In genomic region chr6:71468841-71469750, GRCh38 we compare ENCODE assay signal across 1 cellular context.
TF ChIP-seq lines count a peak whose summit lies in the region.

No MANE protein-coding gene starts in this region.

TF ChIP-seq in HEK293, 187 proteins besides CTCF, POLR2A, EP300 and RAD21 (continued from another document):
- TF ChIP-seq PRDM10 (tag by site-specific recombination; IDR thresholded peaks at IDR 0.05) (peak; percentile 32; the same call in 1 of the 2 replicates), ZNF521 (tag by site-specific recombination; IDR thresholded peaks at IDR 0.05) (no peak), MYNN (tag by site-specific recombination; IDR thresholded peaks at IDR 0.05; ENCODE audit: borderline replicate concordance) (no peak), ELK4 (IDR thresholded peaks at IDR 0.05; ENCODE audit: borderline replicate concordance, low read depth, low read length) (no peak), YY2 (tag by site-specific recombination; IDR thresholded peaks at IDR 0.05) (no peak), ZBTB49 (tag by site-specific recombination; IDR thresholded peaks at IDR 0.05; ENCODE audit: low read depth) (no peak), ZNF677 (tag by site-specific recombination; IDR thresholded peaks at IDR 0.05) (no peak), ZNF837 (tag by site-specific recombination; IDR thresholded peaks at IDR 0.05) (no peak), PRDM1 (tag by site-specific recombination; IDR thresholded peaks at IDR 0.05) (peak; percentile 31; the same call in 1 of the 2 replicates), ZNF311 (tag by site-specific recombination; IDR thresholded peaks at IDR 0.05; ENCODE audit: borderline replicate concordance) (no peak), ZNF529 (tag by site-specific recombination; IDR thresholded peaks at IDR 0.05; ENCODE audit: insufficient replicate concordance) (no peak)
- TF ChIP-seq, protein P1, sequence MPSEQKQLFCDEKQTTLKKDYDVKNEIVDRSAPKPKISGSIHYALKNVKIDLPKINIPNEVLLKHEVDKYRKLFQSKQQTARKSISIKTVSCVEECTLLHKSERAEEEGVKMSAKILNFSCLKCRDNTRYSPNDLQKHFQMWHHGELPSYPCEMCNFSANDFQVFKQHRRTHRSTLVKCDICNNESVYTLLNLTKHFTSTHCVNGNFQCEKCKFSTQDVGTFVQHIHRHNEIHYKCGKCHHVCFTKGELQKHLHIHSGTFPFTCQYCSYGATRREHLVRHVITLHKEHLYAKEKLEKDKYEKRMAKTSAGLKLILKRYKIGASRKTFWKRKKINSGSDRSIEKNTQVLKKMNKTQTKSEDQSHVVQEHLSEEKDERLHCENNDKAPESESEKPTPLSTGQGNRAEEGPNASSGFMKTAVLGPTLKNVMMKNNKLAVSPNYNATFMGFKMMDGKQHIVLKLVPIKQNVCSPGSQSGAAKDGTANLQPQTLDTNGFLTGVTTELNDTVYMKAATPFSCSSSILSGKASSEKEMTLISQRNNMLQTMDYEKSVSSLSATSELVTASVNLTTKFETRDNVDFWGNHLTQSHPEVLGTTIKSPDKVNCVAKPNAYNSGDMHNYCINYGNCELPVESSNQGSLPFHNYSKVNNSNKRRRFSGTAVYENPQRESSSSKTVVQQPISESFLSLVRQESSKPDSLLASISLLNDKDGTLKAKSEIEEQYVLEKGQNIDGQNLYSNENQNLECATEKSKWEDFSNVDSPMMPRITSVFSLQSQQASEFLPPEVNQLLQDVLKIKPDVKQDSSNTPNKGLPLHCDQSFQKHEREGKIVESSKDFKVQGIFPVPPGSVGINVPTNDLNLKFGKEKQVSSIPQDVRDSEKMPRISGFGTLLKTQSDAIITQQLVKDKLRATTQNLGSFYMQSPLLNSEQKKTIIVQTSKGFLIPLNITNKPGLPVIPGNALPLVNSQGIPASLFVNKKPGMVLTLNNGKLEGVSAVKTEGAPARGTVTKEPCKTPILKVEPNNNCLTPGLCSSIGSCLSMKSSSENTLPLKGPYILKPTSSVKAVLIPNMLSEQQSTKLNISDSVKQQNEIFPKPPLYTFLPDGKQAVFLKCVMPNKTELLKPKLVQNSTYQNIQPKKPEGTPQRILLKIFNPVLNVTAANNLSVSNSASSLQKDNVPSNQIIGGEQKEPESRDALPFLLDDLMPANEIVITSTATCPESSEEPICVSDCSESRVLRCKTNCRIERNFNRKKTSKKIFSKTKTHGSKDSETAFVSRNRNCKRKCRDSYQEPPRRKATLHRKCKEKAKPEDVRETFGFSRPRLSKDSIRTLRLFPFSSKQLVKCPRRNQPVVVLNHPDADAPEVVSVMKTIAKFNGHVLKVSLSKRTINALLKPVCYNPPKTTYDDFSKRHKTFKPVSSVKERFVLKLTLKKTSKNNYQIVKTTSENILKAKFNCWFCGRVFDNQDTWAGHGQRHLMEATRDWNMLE (tag by site-specific recombination; conservative IDR thresholded peaks at IDR 0.05; ENCODE audit: low read depth): no peak
- TF ChIP-seq, protein P2, sequence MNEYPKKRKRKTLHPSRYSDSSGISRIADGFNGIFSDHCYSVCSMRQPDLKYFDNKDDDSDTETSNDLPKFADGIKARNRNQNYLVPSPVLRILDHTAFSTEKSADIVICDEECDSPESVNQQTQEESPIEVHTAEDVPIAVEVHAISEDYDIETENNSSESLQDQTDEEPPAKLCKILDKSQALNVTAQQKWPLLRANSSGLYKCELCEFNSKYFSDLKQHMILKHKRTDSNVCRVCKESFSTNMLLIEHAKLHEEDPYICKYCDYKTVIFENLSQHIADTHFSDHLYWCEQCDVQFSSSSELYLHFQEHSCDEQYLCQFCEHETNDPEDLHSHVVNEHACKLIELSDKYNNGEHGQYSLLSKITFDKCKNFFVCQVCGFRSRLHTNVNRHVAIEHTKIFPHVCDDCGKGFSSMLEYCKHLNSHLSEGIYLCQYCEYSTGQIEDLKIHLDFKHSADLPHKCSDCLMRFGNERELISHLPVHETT (tag by site-specific recombination; IDR thresholded peaks at IDR 0.05): no peak
- TF ChIP-seq, protein P3, sequence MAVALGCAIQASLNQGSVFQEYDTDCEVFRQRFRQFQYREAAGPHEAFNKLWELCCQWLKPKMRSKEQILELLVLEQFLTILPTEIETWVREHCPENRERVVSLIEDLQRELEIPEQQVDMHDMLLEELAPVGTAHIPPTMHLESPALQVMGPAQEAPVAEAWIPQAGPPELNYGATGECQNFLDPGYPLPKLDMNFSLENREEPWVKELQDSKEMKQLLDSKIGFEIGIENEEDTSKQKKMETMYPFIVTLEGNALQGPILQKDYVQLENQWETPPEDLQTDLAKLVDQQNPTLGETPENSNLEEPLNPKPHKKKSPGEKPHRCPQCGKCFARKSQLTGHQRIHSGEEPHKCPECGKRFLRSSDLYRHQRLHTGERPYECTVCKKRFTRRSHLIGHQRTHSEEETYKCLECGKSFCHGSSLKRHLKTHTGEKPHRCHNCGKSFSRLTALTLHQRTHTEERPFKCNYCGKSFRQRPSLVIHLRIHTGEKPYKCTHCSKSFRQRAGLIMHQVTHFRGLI (tag by site-specific recombination; IDR thresholded peaks at IDR 0.05): no peak
